In genomic region chr2:41720702-41721344, GRCh38 we compare ENCODE assay signal across 10 cellular contexts.
A peak's percentile ranks its signal among the peaks of the same experiment; 100 is the strongest.
DNase-seq lines count a peak whose midpoint lies in the region; ATAC-seq, FAIRE-seq and TF ChIP-seq lines count a peak whose summit lies in the region.
"Had no signal": no experiment of that assay in that cellular context is flagged by ENCODE, and none has a peak within 500 bp of the region (broad histone marks: within the 10 kb centered on the region; RNA-seq: fewer than 3 reads in every experiment).

No MANE protein-coding gene starts in this region.

- H3K27me3 ChIP-seq in GM12878 (replicated peaks in 1 of 2; ENCODE audit: control insufficient read depth in 2 of 2, insufficient read depth in 2 of 2, low read length in 1 of 2) = no peaks in the 10 kb centered on the region
- H3K27me3 ChIP-seq in smooth muscle cell (ENCODE audit: low read depth) = no peaks in the 10 kb centered on the region

- no peaks in the 10 kb centered on the region for H3K36me3 ChIP-seq in GM12878 (ENCODE audit: control insufficient read depth in 2 of 2, insufficient read depth in 2 of 2, low read length in 1 of 2)
- H3K36me3 ChIP-seq in smooth muscle cell (ENCODE audit: low read depth) = no peaks in the 10 kb centered on the region

- no peaks in the 10 kb centered on the region for H3K9me3 ChIP-seq in GM12878 (replicated peaks; ENCODE audit: control insufficient read depth, insufficient read depth, low read length)
- H3K9me3 ChIP-seq in smooth muscle cell (replicated peaks; ENCODE audit: low read depth) = no peaks in the 10 kb centered on the region

- no peak overlapping the region for H3K4me3 ChIP-seq in GM12878
- no peak overlapping the region for H3K4me3 ChIP-seq in smooth muscle cell

- H3K4me1 ChIP-seq in GM12878 (ENCODE audit: control insufficient read depth, insufficient read depth, low read length) = 0 out of 2 replicates have a peak, but pooled peaks cover 5% of the 10 kb centered on the region
- peaks cover 15% of the 10 kb centered on the region for H3K4me1 ChIP-seq in smooth muscle cell (ENCODE audit: low read depth)

- SMC1A ChIA-PET in GM12878 (lab: Charles Lee; ENCODE audit: uncharacterized antibody, unreplicated experiment) = interaction anchor here (0.5 to 2.6 kb wide), 6 partner anchors 9 to 239 kb away, joined by 3 to 10 read pairs (median 3); no protein-coding TSS in a partner anchor

- no peak for TF ChIP-seq EP300 in GM12878 (IDR thresholded peaks at IDR 0.05; ENCODE audit: borderline replicate concordance in 1 of 2, control insufficient read depth in 1 of 2, low read depth in 2 of 2, low read length in 2 of 2)

- intact Hi-C loops in GM12878 (cut with micrococcal nuclease; ENCODE audit: unreplicated experiment) = no loop called here

- DNase-seq in GM12878 (ENCODE audit: low read depth, low spot score) = no peak
- no peak for DNase-seq in smooth muscle cell (lab: John Stamatoyannopoulos, UW; ENCODE audit: unreplicated experiment)
- no peak for DNase-seq in activated T-cell treated with anti-CD3 and anti-CD28 coated beads for 4 hours
- DNase-seq in A172 (ENCODE audit: low spot score) = no peak
- DNase-seq in activated CD4-positive, alpha-beta T cell treated with anti-CD3 and anti-CD28 coated beads, Interleukin-2, amount 50 U/mL, for 1 hour = no peak
- no peak for DNase-seq in GM03348 (ENCODE audit: low spot score)
- DNase-seq: activated gamma-delta T cell, hippocampal formation had no signal

- POLR2A ChIA-PET in GM12878 (lab: Charles Lee) = interaction anchor here (0.5 kb wide), 1 partner anchor 861 kb away, joined by 5 read pairs; no protein-coding TSS in a partner anchor

- 98% methylated on average over 7 of the region's 7 CpGs for WGBS in GM12878 (ENCODE audit: insufficient coverage, insufficient replicate concordance, low lambda C conversion rate, missing lambda C conversion rate)
- 40% methylated on average over 7 of the region's 7 CpGs for WGBS in smooth muscle cell (ENCODE audit: low lambda C conversion rate)

- H4K20me1 ChIP-seq in GM12878 (ENCODE audit: control insufficient read depth, insufficient read depth) (no peaks in the 10 kb centered on the region), smooth muscle cell (ENCODE audit: low read depth) (no peaks in the 10 kb centered on the region)

- no TSS peak for BruUV-seq in GM12878 (replicated peaks; lab: Mats Ljungman, UMichigan)

- H3F3A ChIP-seq in smooth muscle cell (ENCODE audit: low read depth) = no peaks in the 10 kb centered on the region

- TF ChIP-seq POLR2A in GM12878 (IDR thresholded peaks at IDR 0.05; ENCODE audit: low read depth, low read length) = no peak

- CTCF ChIA-PET in GM12878 (lab: Yijun Ruan, JAX) = interaction anchor here (0.6 to 1.0 kb wide), 5 partner anchors 11 to 1782 kb away, joined by 3 read pairs; no protein-coding TSS in a partner anchor

- no peak overlapping the region for H3K9ac ChIP-seq in GM12878 (ENCODE audit: control insufficient read depth, insufficient read depth, low read length)
- H3K9ac ChIP-seq in smooth muscle cell (ENCODE audit: low read depth) = no peak overlapping the region

- TF ChIP-seq RAD21 in GM12878 (IDR thresholded peaks at IDR 0.05; ENCODE audit: insufficient read depth, low read depth, low read length) = no peak

- FAIRE-seq in GM12878 (lab: Jason Lieb, UNC) = peak; percentile 35

- no peak for TF ChIP-seq CTCF in GM12878 (IDR thresholded peaks at IDR 0.05 in 2 of 3, conservative IDR thresholded peaks at IDR 0.05 in 1 of 3; ENCODE audit: control insufficient read depth in 2 of 3, extremely low read depth in 1 of 3, insufficient read depth in 1 of 3, low read depth in 3 of 3, low read length in 3 of 3)
- no peak for TF ChIP-seq CTCF in smooth muscle cell (IDR thresholded peaks at IDR 0.05; ENCODE audit: borderline replicate concordance, insufficient read depth, poor library complexity, severe bottlenecking)

- H3K4me2 ChIP-seq in GM12878 (ENCODE audit: control insufficient read depth, insufficient read depth) (no peak overlapping the region), smooth muscle cell (peak overlapping the region; percentile 41)

- ATAC-seq in GM19372 (IDR thresholded peaks at IDR 0.05; ENCODE audit: low read depth, unreplicated experiment) = peak; percentile 12
- peak; percentile 17 for ATAC-seq in HG02943 (IDR thresholded peaks at IDR 0.05; ENCODE audit: low read depth, unreplicated experiment)
- no peak for ATAC-seq in GM12878

- RAD21 ChIA-PET in GM12878 (lab: Charles Lee; ENCODE audit: unreplicated experiment) = no interaction called here

- H2AFZ ChIP-seq in GM12878 (ENCODE audit: control insufficient read depth, low read depth, low read length) (peak overlapping the region; percentile 37; the same call in 1 of the 2 replicates), smooth muscle cell (ENCODE audit: low read depth) (no peak overlapping the region)

- H3K79me2 ChIP-seq in GM12878 (ENCODE audit: control insufficient read depth, insufficient read depth, low read length) (no peaks in the 10 kb centered on the region), smooth muscle cell (ENCODE audit: low read depth) (no peaks in the 10 kb centered on the region)

- no peak overlapping the region for H3K27ac ChIP-seq in GM12878 (ENCODE audit: control insufficient read depth, insufficient read depth)
- H3K27ac ChIP-seq in smooth muscle cell (ENCODE audit: low read depth) = no peak overlapping the region

- in situ Hi-C loops in GM12878 (cut with MboI) = no loop called here

TF ChIP-seq in GM12878, 131 proteins besides CTCF, POLR2A, EP300 and RAD21:
- TF ChIP-seq YY1 (IDR thresholded peaks at IDR 0.05; ENCODE audit: low read depth, low read length) = no peak
- TF ChIP-seq REST (IDR thresholded peaks at IDR 0.05; ENCODE audit: low read depth, low read length) = no peak
